ENCODE assay signal across 1 cellular context in genomic region chr22:29030618-29031235, GRCh38.
A peak's percentile ranks its signal among the peaks of the same experiment; 100 is the strongest.
TF ChIP-seq lines count a peak whose summit lies in the region.

No MANE protein-coding gene starts in this region.

TF ChIP-seq in HepG2, 621 proteins besides CTCF, POLR2A, EP300 and RAD21 (continued from another document and continues in another):
- TF ChIP-seq ERF (CRISPR knock-in tag; IDR thresholded peaks at IDR 0.05) (peak; percentile 52; the same call in 1 of the 2 replicates), BHLHE40 (IDR thresholded peaks at IDR 0.05; ENCODE audit: low read length) (no peak), CBX5 (CRISPR knock-in tag; IDR thresholded peaks at IDR 0.05; ENCODE audit: borderline replicate concordance) (peak; percentile 93; the same call in 1 of the 2 replicates), YY1 (IDR thresholded peaks at IDR 0.05; ENCODE audit: insufficient read depth, insufficient replicate concordance, low read depth, low read length) (peak; percentile 83), ZNF430 (CRISPR knock-in tag; IDR thresholded peaks at IDR 0.05) (no peak), FOXC1 (CRISPR knock-in tag; IDR thresholded peaks at IDR 0.05; ENCODE audit: borderline replicate concordance) (peak; percentile 68; the same call in 1 of the 2 replicates), ZNF577 (CRISPR knock-in tag; IDR thresholded peaks at IDR 0.05; ENCODE audit: borderline replicate concordance, low read depth) (no peak), ZFP41 (CRISPR knock-in tag; IDR thresholded peaks at IDR 0.05; ENCODE audit: borderline replicate concordance) (no peak), TBL1XR1 (IDR thresholded peaks at IDR 0.05; ENCODE audit: borderline replicate concordance, low read length, partially characterized antibody) (peak; percentile 85), ATAD3A (CRISPR knock-in tag; IDR thresholded peaks at IDR 0.05) (no peak), MAFG (CRISPR knock-in tag; IDR thresholded peaks at IDR 0.05) (no peak), ETV5 (CRISPR knock-in tag; IDR thresholded peaks at IDR 0.05; ENCODE audit: borderline replicate concordance) (peak; percentile 74; the same call in 1 of the 2 replicates), TEAD3 (CRISPR knock-in tag; optimal IDR thresholded peaks at IDR 0.05; ENCODE audit: borderline replicate concordance) (peak; percentile 74), THAP11 (CRISPR knock-in tag; IDR thresholded peaks at IDR 0.05) (peak; percentile 39; the same call in 1 of the 2 replicates), KMT2B (CRISPR knock-in tag; IDR thresholded peaks at IDR 0.05) (no peak; the same call in 1 of the 2 replicates), PCBP2 (optimal IDR thresholded peaks at IDR 0.05; ENCODE audit: low read depth, low read length, poor library complexity, severe bottlenecking) (no peak), ZNF280B (CRISPR knock-in tag; IDR thresholded peaks at IDR 0.05; ENCODE audit: borderline replicate concordance) (peak; percentile 73; the same call in 1 of the 2 replicates), ZNF703 (CRISPR knock-in tag; IDR thresholded peaks at IDR 0.05; ENCODE audit: borderline replicate concordance) (no peak), ZNF501 (CRISPR knock-in tag; IDR thresholded peaks at IDR 0.05) (no peak), KDM6A (CRISPR knock-in tag; IDR thresholded peaks at IDR 0.05; ENCODE audit: low read depth) (peak; percentile 70; the same call in 1 of the 2 replicates), ZNF274 (CRISPR knock-in tag; IDR thresholded peaks at IDR 0.05) (peak; percentile 25; the same call in 1 of the 2 replicates), ZNF17 (CRISPR knock-in tag; IDR thresholded peaks at IDR 0.05) (no peak), ZNF891 (CRISPR knock-in tag; IDR thresholded peaks at IDR 0.05) (no peak), ZSCAN31 (CRISPR knock-in tag; IDR thresholded peaks at IDR 0.05; ENCODE audit: low read depth) (peak; percentile 80; the same call in 1 of the 2 replicates), ZNF883 (CRISPR knock-in tag; IDR thresholded peaks at IDR 0.05; ENCODE audit: not compliant biosample characterization) (no peak), ZSCAN9 (CRISPR knock-in tag; IDR thresholded peaks at IDR 0.05; ENCODE audit: borderline replicate concordance) (peak; percentile 46; the same call in 1 of the 2 replicates), ZSCAN20 (CRISPR knock-in tag; IDR thresholded peaks at IDR 0.05; ENCODE audit: borderline replicate concordance) (no peak), DR1 (CRISPR knock-in tag; IDR thresholded peaks at IDR 0.05) (no peak), SOX6 (IDR thresholded peaks at IDR 0.05) (no peak), SOX6 (CRISPR knock-in tag; IDR thresholded peaks at IDR 0.05) (peak; percentile 88), NONO (IDR thresholded peaks at IDR 0.05) (no peak), NONO (CRISPR knock-in tag; conservative IDR thresholded peaks at IDR 0.05) (peak; percentile 77), FOXK1 (CRISPR knock-in tag; IDR thresholded peaks at IDR 0.05; ENCODE audit: borderline replicate concordance, low read depth) (peak; percentile 79), ZNF280D (CRISPR knock-in tag; IDR thresholded peaks at IDR 0.05) (no peak; the same call in 1 of the 2 replicates), ZNF543 (CRISPR knock-in tag; IDR thresholded peaks at IDR 0.05) (peak; percentile 88), MLLT10 (CRISPR knock-in tag; IDR thresholded peaks at IDR 0.05) (no peak), THYN1 (CRISPR knock-in tag; IDR thresholded peaks at IDR 0.05; ENCODE audit: borderline replicate concordance, low read depth) (no peak), SNRNP70 (IDR thresholded peaks at IDR 0.05; ENCODE audit: low read depth, low read length) (no peak), CREBL2 (CRISPR knock-in tag; IDR thresholded peaks at IDR 0.05; ENCODE audit: borderline replicate concordance) (no peak), MTERF4 (CRISPR knock-in tag; IDR thresholded peaks at IDR 0.05) (no peak), MZF1 (CRISPR knock-in tag; IDR thresholded peaks at IDR 0.05; ENCODE audit: borderline replicate concordance) (no peak), RARA (CRISPR knock-in tag; IDR thresholded peaks at IDR 0.05) (peak; percentile 93), HES4 (CRISPR knock-in tag; IDR thresholded peaks at IDR 0.05; ENCODE audit: borderline replicate concordance) (no peak; the same call in 1 of the 2 replicates), ZMYM4 (CRISPR knock-in tag; IDR thresholded peaks at IDR 0.05) (peak; percentile 79; the same call in 1 of the 2 replicates), CCAR2 (optimal IDR thresholded peaks at IDR 0.05; ENCODE audit: low read depth, low read length) (no peak), GZF1 (CRISPR knock-in tag; IDR thresholded peaks at IDR 0.05) (no peak), MAF1 (CRISPR knock-in tag; IDR thresholded peaks at IDR 0.05; ENCODE audit: borderline replicate concordance) (no peak), ZNF619 (CRISPR knock-in tag; IDR thresholded peaks at IDR 0.05) (no peak), MAZ (IDR thresholded peaks at IDR 0.05; ENCODE audit: borderline replicate concordance, low read depth, low read length) (peak; percentile 90; the same call in 1 of the 2 replicates), MAZ (CRISPR knock-in tag; IDR thresholded peaks at IDR 0.05; ENCODE audit: low read depth) (peak; percentile 96), ZNF451 (CRISPR knock-in tag; IDR thresholded peaks at IDR 0.05) (peak; percentile 83; the same call in 1 of the 2 replicates), REXO4 (CRISPR knock-in tag; IDR thresholded peaks at IDR 0.05; ENCODE audit: borderline replicate concordance) (no peak), ISL2 (CRISPR knock-in tag; IDR thresholded peaks at IDR 0.05) (peak; percentile 96)
- TF ChIP-seq, protein P1, sequence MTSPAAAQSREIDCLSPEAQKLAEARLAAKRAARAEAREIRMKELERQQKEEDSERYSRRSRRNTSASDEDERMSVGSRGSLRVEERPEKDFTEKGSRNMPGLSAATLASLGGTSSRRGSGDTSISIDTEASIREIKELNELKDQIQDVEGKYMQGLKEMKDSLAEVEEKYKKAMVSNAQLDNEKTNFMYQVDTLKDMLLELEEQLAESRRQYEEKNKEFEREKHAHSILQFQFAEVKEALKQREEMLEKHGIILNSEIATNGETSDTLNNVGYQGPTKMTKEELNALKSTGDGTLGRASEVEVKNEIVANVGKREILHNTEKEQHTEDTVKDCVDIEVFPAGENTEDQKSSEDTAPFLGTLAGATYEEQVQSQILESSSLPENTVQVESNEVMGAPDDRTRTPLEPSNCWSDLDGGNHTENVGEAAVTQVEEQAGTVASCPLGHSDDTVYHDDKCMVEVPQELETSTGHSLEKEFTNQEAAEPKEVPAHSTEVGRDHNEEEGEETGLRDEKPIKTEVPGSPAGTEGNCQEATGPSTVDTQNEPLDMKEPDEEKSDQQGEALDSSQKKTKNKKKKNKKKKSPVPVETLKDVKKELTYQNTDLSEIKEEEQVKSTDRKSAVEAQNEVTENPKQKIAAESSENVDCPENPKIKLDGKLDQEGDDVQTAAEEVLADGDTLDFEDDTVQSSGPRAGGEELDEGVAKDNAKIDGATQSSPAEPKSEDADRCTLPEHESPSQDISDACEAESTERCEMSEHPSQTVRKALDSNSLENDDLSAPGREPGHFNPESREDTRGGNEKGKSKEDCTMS (CRISPR knock-in tag; conservative IDR thresholded peaks at IDR 0.05): no peak
- TF ChIP-seq, protein P2, sequence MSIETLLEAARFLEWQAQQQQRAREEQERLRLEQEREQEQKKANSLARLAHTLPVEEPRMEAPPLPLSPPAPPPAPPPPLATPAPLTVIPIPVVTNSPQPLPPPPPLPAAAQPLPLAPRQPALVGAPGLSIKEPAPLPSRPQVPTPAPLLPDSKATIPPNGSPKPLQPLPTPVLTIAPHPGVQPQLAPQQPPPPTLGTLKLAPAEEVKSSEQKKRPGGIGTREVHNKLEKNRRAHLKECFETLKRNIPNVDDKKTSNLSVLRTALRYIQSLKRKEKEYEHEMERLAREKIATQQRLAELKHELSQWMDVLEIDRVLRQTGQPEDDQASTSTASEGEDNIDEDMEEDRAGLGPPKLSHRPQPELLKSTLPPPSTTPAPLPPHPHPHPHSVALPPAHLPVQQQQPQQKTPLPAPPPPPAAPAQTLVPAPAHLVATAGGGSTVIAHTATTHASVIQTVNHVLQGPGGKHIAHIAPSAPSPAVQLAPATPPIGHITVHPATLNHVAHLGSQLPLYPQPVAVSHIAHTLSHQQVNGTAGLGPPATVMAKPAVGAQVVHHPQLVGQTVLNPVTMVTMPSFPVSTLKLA (IDR thresholded peaks at IDR 0.05): no peak
- TF ChIP-seq, protein P3, sequence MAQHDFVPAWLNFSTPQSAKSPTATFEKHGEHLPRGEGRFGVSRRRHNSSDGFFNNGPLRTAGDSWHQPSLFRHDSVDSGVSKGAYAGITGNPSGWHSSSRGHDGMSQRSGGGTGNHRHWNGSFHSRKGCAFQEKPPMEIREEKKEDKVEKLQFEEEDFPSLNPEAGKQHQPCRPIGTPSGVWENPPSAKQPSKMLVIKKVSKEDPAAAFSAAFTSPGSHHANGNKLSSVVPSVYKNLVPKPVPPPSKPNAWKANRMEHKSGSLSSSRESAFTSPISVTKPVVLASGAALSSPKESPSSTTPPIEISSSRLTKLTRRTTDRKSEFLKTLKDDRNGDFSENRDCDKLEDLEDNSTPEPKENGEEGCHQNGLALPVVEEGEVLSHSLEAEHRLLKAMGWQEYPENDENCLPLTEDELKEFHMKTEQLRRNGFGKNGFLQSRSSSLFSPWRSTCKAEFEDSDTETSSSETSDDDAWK (CRISPR knock-in tag; IDR thresholded peaks at IDR 0.05): no peak
- TF ChIP-seq, protein P4, sequence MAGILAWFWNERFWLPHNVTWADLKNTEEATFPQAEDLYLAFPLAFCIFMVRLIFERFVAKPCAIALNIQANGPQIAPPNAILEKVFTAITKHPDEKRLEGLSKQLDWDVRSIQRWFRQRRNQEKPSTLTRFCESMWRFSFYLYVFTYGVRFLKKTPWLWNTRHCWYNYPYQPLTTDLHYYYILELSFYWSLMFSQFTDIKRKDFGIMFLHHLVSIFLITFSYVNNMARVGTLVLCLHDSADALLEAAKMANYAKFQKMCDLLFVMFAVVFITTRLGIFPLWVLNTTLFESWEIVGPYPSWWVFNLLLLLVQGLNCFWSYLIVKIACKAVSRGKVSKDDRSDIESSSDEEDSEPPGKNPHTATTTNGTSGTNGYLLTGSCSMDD (CRISPR knock-in tag; IDR thresholded peaks at IDR 0.05): no peak
- TF ChIP-seq, protein P5, sequence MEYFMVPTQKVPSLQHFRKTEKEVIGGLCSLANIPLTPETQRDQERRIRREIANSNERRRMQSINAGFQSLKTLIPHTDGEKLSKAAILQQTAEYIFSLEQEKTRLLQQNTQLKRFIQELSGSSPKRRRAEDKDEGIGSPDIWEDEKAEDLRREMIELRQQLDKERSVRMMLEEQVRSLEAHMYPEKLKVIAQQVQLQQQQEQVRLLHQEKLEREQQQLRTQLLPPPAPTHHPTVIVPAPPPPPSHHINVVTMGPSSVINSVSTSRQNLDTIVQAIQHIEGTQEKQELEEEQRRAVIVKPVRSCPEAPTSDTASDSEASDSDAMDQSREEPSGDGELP (IDR thresholded peaks at IDR 0.05; ENCODE audit: borderline replicate concordance, low read depth): peak; percentile 67; the same call in 1 of the 2 replicates
- TF ChIP-seq, protein P6, sequence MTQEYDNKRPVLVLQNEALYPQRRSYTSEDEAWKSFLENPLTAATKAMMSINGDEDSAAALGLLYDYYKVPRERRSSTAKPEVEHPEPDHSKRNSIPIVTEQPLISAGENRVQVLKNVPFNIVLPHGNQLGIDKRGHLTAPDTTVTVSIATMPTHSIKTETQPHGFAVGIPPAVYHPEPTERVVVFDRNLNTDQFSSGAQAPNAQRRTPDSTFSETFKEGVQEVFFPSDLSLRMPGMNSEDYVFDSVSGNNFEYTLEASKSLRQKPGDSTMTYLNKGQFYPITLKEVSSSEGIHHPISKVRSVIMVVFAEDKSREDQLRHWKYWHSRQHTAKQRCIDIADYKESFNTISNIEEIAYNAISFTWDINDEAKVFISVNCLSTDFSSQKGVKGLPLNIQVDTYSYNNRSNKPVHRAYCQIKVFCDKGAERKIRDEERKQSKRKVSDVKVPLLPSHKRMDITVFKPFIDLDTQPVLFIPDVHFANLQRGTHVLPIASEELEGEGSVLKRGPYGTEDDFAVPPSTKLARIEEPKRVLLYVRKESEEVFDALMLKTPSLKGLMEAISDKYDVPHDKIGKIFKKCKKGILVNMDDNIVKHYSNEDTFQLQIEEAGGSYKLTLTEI (CRISPR knock-in tag; conservative IDR thresholded peaks at IDR 0.05): no peak
